In the genomic region with DNA sequence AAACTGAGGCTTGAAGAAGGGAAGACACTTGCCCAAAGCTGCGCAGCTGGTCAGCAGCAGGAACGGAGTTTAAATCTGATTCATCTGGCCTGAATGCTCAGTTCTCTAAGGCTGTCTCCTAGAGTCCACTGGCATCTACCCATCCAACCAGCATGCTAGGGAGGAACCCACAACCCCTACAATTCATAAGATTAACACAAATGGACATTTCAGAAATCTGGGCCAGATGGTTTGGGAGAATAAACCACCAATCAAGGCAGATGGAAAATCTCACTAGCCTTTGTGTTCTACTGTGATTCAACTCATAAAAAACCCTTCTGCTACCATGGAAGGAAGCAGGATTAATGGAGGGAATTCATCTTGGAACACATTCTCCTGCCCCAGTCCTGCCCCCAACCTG, we compare ENCODE assay signal across 18 cellular contexts.
"Had no signal": no experiment of that assay in that cellular context is flagged by ENCODE, and none has a peak within 500 bp of the region (broad histone marks: within the 10 kb centered on the region; RNA-seq: fewer than 3 reads in every experiment).

No MANE protein-coding gene starts in this region.

- DNase-seq: occipital lobe; ovary; posterior cingulate gyrus; psoas muscle; right cardiac atrium; right lobe of liver; sigmoid colon; small intestine; stimulated activated CD4-positive, alpha-beta T cell treated with anti-CD3 and anti-CD28 coated beads, Interleukin-15, amount 100 ng/mL, for 24 hours; stimulated activated CD4-positive, alpha-beta T cell treated with anti-CD3 and anti-CD28 coated beads, Interleukin-2, amount 100 ng/mL, for 24 hours; stimulated activated CD4-positive, alpha-beta T cell treated with anti-CD3 and anti-CD28 coated beads, Interleukin-2, amount 100 ng/mL, for 48 hours; stimulated activated CD4-positive, alpha-beta T cell treated with anti-CD3 and anti-CD28 coated beads, Interleukin-4, amount 100 ng/mL, for 24 hours; stimulated activated naive B cell treated with anti-CD40 and anti-IgM and Interleukin-4, amounts not matched to agents 10 μg/mL and 1 μg/mL and 100 μg/mL, for 72 hours; stimulated activated naive CD4-positive, alpha-beta T cell treated with Interleukin-2 at 50 U/mL for 16 hours; stomach; thyroid gland; trophoblast cell; upper lobe of left lung had no signal
